ENCODE assay signal across 9 cellular contexts in genomic region chr15:59247364-59247763, GRCh38. TPM values are rescaled to one million over a fixed set of nuclear protein-coding genes. Genes with fewer than 3 reads are reported as not detected.
DNase-seq lines count a peak whose midpoint lies in the region; ATAC-seq, FAIRE-seq and TF ChIP-seq lines count a peak whose summit lies in the region.
"Had no signal": no experiment of that assay in that cellular context is flagged by ENCODE, and none has a peak within 500 bp of the region (broad histone marks: within the 10 kb centered on the region; RNA-seq: fewer than 3 reads in every experiment).

No MANE protein-coding gene starts in this region.

- H3K27me3 ChIP-seq in MG63 (no peaks in the 10 kb centered on the region), brain microvascular endothelial cell (replicated peaks) (no peaks in the 10 kb centered on the region)

- DNase-seq in MG63, result peak; percentile 55
- peak; percentile 3 for DNase-seq in T-helper 22 cell (ENCODE audit: low read depth)
- DNase-seq in brain microvascular endothelial cell, result peak; percentile 59
- DNase-seq in iris pigment epithelial cell (ENCODE audit: low read depth), result peak; percentile 75
- peak; percentile 46 to 51 for DNase-seq in stimulated activated CD4-positive, alpha-beta T cell treated with anti-CD3 and anti-CD28 coated beads, Interleukin-2, amount 100 ng/mL, for 24 hours
- no peak for DNase-seq in GM19238 (ENCODE audit: insufficient read length, low spot score)

- FAIRE-seq in G401.6 (lab: Jason Lieb, UNC), result peak; percentile 66
- FAIRE-seq: colon had no signal

- TF ChIP-seq CTCF in brain microvascular endothelial cell (IDR thresholded peaks at IDR 0.05; ENCODE audit: low read depth, low read length, missing control alignments), result peak; percentile 80

- in situ Hi-C loops in brain microvascular endothelial cell (cut with HindIII; ENCODE audit: low pct_ligation_motif_present, low sequenced_read_pairs), result no loop called here

- H3K9me3 ChIP-seq in MG63, result no peaks in the 10 kb centered on the region

- H3K36me3 ChIP-seq in MG63 (peaks cover 3% of the 10 kb centered on the region), brain microvascular endothelial cell (replicated peaks) (peaks cover 17% of the 10 kb centered on the region)

- no peak for ATAC-seq in HG02642 (IDR thresholded peaks at IDR 0.05; ENCODE audit: poor library complexity, unreplicated experiment)

- H3K4me3 ChIP-seq in MG63, result no peak overlapping the region
- H3K4me3 ChIP-seq in brain microvascular endothelial cell (ENCODE audit: low read depth, low read length), result no peak overlapping the region

- H3K27ac ChIP-seq in brain microvascular endothelial cell, result no peak overlapping the region

RNA-seq across cellular contexts. Expression of gene LDHAL6B, which starts 40.7 kb away (rescaled TPM):
- not detected in 2 replicates for total RNA-seq in MG63 (2014; rRNA removed; shearing (Covaris generic); ENCODE audit: low replicate concordance)
